In the genomic region with DNA sequence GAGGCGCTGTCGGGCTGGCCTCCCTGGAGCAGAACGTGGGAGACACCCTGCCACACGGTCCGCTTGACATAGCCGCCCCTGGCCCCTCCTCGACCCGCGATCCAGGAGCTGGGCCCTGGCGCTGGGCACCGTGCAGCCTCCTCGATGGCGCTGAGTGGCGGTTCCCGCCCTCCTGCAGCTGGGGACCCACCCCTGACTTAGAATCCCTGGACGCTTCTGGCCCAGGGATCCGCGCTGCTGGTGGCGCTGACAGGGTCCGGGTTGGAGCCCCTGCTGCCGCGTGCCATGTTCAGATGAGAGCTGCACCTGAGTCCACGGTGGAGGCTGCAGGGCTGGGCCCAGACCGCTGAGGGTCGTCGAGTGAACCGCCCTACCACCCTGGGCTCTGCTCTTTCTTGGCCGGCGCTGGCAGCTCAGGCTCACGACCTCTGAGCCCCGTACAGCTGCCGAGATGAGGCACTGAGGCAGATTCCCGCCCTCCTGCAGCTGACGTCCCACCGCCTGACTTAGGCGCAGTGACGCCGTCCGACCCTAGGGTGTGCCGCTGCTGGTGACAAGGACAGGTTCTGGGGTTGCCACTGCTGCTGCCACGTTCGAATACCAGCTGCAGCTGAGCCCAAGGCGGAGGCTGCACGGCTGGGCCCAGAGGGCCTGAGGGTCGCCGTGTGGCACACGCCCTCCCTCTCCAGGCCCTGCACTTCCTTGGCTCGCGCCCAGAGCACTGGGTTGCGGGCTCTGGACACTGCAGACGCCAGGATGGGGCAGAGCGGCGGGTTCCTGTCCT, we compare ENCODE assay signal across 17 cellular contexts.
"Had no signal": no experiment of that assay in that cellular context is flagged by ENCODE, and none has a peak within 500 bp of the region (broad histone marks: within the 10 kb centered on the region; RNA-seq: fewer than 3 reads in every experiment).

No MANE protein-coding gene starts in this region.

- H3K36me3 Mint-ChIP-seq: activated CD4-positive, alpha-beta memory T cell treated with anti-CD3 and anti-CD28 coated beads for 36 hours; activated naive CD8-positive, alpha-beta T cell treated with anti-CD3 and anti-CD28 coated beads for 36 hours had no signal

- H3K27me3 ChIP-seq: spleen, vagina had no signal

- H3K9me3 Mint-ChIP-seq: activated CD4-positive, alpha-beta memory T cell treated with anti-CD3 and anti-CD28 coated beads for 36 hours; activated naive CD8-positive, alpha-beta T cell treated with anti-CD3 and anti-CD28 coated beads for 36 hours; activated T-cell treated with anti-CD3 and anti-CD28 coated beads, Interleukin-2, amount 50 U/mL, for 4 hours; stimulated activated naive CD8-positive, alpha-beta T cell treated with anti-CD3 and anti-CD28 coated beads, Interleukin-15, Interleukin-2, amounts not matched to agents 100 ng/mL and 50 ng/mL, for 24 hours had no signal

- H3K27ac Mint-ChIP-seq: activated CD4-positive, alpha-beta memory T cell treated with anti-CD3 and anti-CD28 coated beads for 36 hours; activated naive CD8-positive, alpha-beta T cell treated with anti-CD3 and anti-CD28 coated beads for 36 hours; stimulated activated naive CD8-positive, alpha-beta T cell treated with anti-CD3 and anti-CD28 coated beads, Interleukin-15, Interleukin-2, amounts not matched to agents 100 ng/mL and 50 ng/mL, for 24 hours had no signal

- H3K4me1 ChIP-seq: esophagus squamous epithelium, heart right ventricle, spleen, vagina had no signal

- H3K27ac ChIP-seq: dorsolateral prefrontal cortex, esophagus squamous epithelium, heart right ventricle, spleen, thoracic aorta, vagina had no signal

- H3K36me3 ChIP-seq: esophagus squamous epithelium, heart right ventricle, spleen, thoracic aorta, vagina had no signal

- H3K9me3 ChIP-seq: esophagus squamous epithelium, heart right ventricle, spleen, thoracic aorta, vagina had no signal

- H3K4me1 Mint-ChIP-seq: activated naive CD8-positive, alpha-beta T cell treated with anti-CD3 and anti-CD28 coated beads for 36 hours had no signal

- DNase-seq: activated CD4-positive, alpha-beta memory T cell treated with anti-CD3 and anti-CD28 coated beads for 36 hours; activated CD4-positive, CD25-positive, alpha-beta regulatory T cell treated with anti-CD3 and anti-CD28 coated beads, Interleukin-2, amount 50 U/mL, for 72 hours; activated gamma-delta T cell; activated naive CD8-positive, alpha-beta T cell treated with anti-CD3 and anti-CD28 coated beads for 36 hours; activated T-cell treated with anti-CD3 and anti-CD28 coated beads, Interleukin-2, amount 50 U/mL, for 4 hours; dorsolateral prefrontal cortex; esophagus squamous epithelium; foreskin melanocyte; midbrain; spleen; stimulated activated CD4-positive, alpha-beta T cell treated with anti-CD3 and anti-CD28 coated beads, Interleukin-2, amount 100 ng/mL, for 24 hours; T-helper 2 cell had no signal

- ATAC-seq: activated T-cell treated with anti-CD3 and anti-CD28 coated beads, Interleukin-2, amount 50 U/mL, for 4 hours; sciatic nerve had no signal

- H3K4me3 Mint-ChIP-seq: activated CD4-positive, alpha-beta memory T cell treated with anti-CD3 and anti-CD28 coated beads for 36 hours; activated naive CD8-positive, alpha-beta T cell treated with anti-CD3 and anti-CD28 coated beads for 36 hours; activated T-cell treated with anti-CD3 and anti-CD28 coated beads, Interleukin-2, amount 50 U/mL, for 4 hours; stimulated activated naive CD8-positive, alpha-beta T cell treated with anti-CD3 and anti-CD28 coated beads, Interleukin-15, Interleukin-2, amounts not matched to agents 100 ng/mL and 50 ng/mL, for 24 hours had no signal

- H3K4me3 ChIP-seq: dorsolateral prefrontal cortex, esophagus squamous epithelium, spleen, thoracic aorta, vagina had no signal
